In the genomic region with DNA sequence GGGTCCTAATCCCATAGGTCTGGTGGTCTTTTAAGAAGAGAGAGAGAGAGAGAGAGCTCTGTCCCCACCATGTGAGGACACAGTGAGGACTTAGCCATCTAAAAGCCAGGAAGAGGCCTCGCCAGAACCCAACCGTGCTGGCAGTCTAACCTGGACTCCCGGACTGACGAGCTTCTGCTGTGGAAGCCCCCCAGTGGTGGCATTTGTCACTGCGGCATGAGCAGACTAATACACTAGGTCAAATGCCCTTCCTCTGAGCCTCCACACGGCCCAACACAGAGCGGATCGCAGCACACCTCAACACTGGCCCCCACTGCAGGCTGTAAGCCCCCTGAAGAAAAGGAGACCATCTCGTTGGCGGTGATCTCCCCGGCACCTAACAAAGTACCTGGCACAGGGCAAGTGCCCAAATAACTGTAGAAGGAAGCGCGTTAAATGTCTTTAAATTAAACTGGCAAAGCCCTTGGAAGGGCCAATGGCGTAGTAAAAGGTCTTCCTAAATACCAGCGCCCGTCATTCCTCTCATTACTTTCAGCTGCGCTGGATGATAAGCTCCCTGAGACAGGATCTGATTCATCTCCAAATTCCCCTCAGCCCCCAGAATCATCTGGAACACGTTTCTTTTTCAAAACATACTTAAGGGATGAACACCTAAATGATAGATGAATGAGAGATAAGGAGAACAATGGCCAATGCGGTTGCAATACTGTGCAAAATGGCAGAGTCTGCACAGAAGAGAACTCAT, we compare ENCODE assay signal across 1 cellular context.
TF ChIP-seq lines count a peak whose summit lies in the region.

No MANE protein-coding gene starts in this region.

TF ChIP-seq in HepG2, 621 proteins besides CTCF, POLR2A, EP300 and RAD21 (continued from another document and continues in another):
- TF ChIP-seq, protein P1, sequence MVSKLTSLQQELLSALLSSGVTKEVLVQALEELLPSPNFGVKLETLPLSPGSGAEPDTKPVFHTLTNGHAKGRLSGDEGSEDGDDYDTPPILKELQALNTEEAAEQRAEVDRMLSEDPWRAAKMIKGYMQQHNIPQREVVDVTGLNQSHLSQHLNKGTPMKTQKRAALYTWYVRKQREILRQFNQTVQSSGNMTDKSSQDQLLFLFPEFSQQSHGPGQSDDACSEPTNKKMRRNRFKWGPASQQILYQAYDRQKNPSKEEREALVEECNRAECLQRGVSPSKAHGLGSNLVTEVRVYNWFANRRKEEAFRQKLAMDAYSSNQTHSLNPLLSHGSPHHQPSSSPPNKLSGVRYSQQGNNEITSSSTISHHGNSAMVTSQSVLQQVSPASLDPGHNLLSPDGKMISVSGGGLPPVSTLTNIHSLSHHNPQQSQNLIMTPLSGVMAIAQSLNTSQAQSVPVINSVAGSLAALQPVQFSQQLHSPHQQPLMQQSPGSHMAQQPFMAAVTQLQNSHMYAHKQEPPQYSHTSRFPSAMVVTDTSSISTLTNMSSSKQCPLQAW (CRISPR knock-in tag; IDR thresholded peaks at IDR 0.05), result peak; percentile 34; the same call in 1 of the 2 replicates
- TF ChIP-seq IRF2 (CRISPR knock-in tag; IDR thresholded peaks at IDR 0.05) (peak; percentile 22; the same call in 1 of the 2 replicates), ZNF468 (CRISPR knock-in tag; IDR thresholded peaks at IDR 0.05) (no peak), ZNF451 (CRISPR knock-in tag; IDR thresholded peaks at IDR 0.05) (no peak), NFYB (CRISPR knock-in tag; IDR thresholded peaks at IDR 0.05) (no peak), RXRB (CRISPR knock-in tag; IDR thresholded peaks at IDR 0.05; ENCODE audit: borderline replicate concordance) (peak; percentile 29; the same call in 1 of the 2 replicates), RFX5 (IDR thresholded peaks at IDR 0.05; ENCODE audit: low read depth, low read length) (no peak), ZNF589 (CRISPR knock-in tag; conservative IDR thresholded peaks at IDR 0.05) (no peak), ZFYVE20 (CRISPR knock-in tag; IDR thresholded peaks at IDR 0.05; ENCODE audit: borderline replicate concordance, low read depth) (no peak), MED13 (CRISPR knock-in tag; IDR thresholded peaks at IDR 0.05) (no peak), RCOR2 (CRISPR knock-in tag; IDR thresholded peaks at IDR 0.05) (no peak), ZNF772 (CRISPR knock-in tag; IDR thresholded peaks at IDR 0.05) (no peak), CHCHD3 (CRISPR knock-in tag; IDR thresholded peaks at IDR 0.05) (no peak), ZNF703 (CRISPR knock-in tag; IDR thresholded peaks at IDR 0.05; ENCODE audit: borderline replicate concordance) (no peak), SMC3 (IDR thresholded peaks at IDR 0.05; ENCODE audit: low read length) (peak; percentile 73), SMAD9 (CRISPR knock-in tag; IDR thresholded peaks at IDR 0.05) (no peak), U2AF2 (IDR thresholded peaks at IDR 0.05; ENCODE audit: low read depth, low read length) (no peak), ZBTB38 (CRISPR knock-in tag; IDR thresholded peaks at IDR 0.05) (no peak), MBD4 (IDR thresholded peaks at IDR 0.05; ENCODE audit: borderline replicate concordance, low read length) (no peak), HMGA1 (CRISPR knock-in tag; conservative IDR thresholded peaks at IDR 0.05) (no peak), SRY (CRISPR knock-in tag; IDR thresholded peaks at IDR 0.05) (no peak), ZNF17 (CRISPR knock-in tag; IDR thresholded peaks at IDR 0.05) (no peak), XRCC5 (optimal IDR thresholded peaks at IDR 0.05; ENCODE audit: low read length) (peak; percentile 74), PAF1 (CRISPR knock-in tag; IDR thresholded peaks at IDR 0.05) (no peak), MAZ (IDR thresholded peaks at IDR 0.05; ENCODE audit: borderline replicate concordance, low read depth, low read length) (no peak), MAZ (CRISPR knock-in tag; IDR thresholded peaks at IDR 0.05; ENCODE audit: low read depth) (0 out of 2 replicates have a peak, but pooled peaks have one; percentile 24), ZFP82 (CRISPR knock-in tag; IDR thresholded peaks at IDR 0.05; ENCODE audit: borderline replicate concordance) (no peak), ZFP36 (IDR thresholded peaks at IDR 0.05; ENCODE audit: borderline replicate concordance, low read depth, low read length, partially characterized antibody) (no peak), FIP1L1 (IDR thresholded peaks at IDR 0.05; ENCODE audit: borderline replicate concordance, insufficient read depth, low read depth, low read length) (no peak)
- TF ChIP-seq, protein P2, sequence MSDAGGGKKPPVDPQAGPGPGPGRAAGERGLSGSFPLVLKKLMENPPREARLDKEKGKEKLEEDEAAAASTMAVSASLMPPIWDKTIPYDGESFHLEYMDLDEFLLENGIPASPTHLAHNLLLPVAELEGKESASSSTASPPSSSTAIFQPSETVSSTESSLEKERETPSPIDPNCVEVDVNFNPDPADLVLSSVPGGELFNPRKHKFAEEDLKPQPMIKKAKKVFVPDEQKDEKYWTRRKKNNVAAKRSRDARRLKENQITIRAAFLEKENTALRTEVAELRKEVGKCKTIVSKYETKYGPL (CRISPR knock-in tag; IDR thresholded peaks at IDR 0.05), result no peak
- TF ChIP-seq, protein P3, sequence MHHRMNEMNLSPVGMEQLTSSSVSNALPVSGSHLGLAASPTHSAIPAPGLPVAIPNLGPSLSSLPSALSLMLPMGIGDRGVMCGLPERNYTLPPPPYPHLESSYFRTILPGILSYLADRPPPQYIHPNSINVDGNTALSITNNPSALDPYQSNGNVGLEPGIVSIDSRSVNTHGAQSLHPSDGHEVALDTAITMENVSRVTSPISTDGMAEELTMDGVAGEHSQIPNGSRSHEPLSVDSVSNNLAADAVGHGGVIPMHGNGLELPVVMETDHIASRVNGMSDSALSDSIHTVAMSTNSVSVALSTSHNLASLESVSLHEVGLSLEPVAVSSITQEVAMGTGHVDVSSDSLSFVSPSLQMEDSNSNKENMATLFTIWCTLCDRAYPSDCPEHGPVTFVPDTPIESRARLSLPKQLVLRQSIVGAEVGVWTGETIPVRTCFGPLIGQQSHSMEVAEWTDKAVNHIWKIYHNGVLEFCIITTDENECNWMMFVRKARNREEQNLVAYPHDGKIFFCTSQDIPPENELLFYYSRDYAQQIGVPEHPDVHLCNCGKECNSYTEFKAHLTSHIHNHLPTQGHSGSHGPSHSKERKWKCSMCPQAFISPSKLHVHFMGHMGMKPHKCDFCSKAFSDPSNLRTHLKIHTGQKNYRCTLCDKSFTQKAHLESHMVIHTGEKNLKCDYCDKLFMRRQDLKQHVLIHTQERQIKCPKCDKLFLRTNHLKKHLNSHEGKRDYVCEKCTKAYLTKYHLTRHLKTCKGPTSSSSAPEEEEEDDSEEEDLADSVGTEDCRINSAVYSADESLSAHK (CRISPR knock-in tag; IDR thresholded peaks at IDR 0.05; ENCODE audit: borderline replicate concordance), result no peak
- TF ChIP-seq, protein P4, sequence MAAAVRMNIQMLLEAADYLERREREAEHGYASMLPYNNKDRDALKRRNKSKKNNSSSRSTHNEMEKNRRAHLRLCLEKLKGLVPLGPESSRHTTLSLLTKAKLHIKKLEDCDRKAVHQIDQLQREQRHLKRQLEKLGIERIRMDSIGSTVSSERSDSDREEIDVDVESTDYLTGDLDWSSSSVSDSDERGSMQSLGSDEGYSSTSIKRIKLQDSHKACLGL (CRISPR knock-in tag; IDR thresholded peaks at IDR 0.05), result no peak
- TF ChIP-seq, protein P5, sequence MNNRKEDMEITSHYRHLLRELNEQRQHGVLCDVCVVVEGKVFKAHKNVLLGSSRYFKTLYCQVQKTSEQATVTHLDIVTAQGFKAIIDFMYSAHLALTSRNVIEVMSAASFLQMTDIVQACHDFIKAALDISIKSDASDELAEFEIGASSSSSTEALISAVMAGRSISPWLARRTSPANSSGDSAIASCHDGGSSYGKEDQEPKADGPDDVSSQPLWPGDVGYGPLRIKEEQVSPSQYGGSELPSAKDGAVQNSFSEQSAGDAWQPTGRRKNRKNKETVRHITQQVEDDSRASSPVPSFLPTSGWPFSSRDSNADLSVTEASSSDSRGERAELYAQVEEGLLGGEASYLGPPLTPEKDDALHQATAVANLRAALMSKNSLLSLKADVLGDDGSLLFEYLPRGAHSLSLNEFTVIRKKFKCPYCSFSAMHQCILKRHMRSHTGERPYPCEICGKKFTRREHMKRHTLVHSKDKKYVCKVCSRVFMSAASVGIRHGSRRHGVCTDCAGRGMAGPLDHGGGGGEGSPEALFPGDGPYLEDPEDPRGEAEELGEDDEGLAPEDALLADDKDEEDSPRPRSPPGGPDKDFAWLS (CRISPR knock-in tag; IDR thresholded peaks at IDR 0.05; ENCODE audit: borderline replicate concordance), result no peak
- TF ChIP-seq, protein P6, sequence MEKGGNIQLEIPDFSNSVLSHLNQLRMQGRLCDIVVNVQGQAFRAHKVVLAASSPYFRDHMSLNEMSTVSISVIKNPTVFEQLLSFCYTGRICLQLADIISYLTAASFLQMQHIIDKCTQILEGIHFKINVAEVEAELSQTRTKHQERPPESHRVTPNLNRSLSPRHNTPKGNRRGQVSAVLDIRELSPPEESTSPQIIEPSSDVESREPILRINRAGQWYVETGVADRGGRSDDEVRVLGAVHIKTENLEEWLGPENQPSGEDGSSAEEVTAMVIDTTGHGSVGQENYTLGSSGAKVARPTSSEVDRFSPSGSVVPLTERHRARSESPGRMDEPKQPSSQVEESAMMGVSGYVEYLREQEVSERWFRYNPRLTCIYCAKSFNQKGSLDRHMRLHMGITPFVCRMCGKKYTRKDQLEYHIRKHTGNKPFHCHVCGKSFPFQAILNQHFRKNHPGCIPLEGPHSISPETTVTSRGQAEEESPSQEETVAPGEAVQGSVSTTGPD (CRISPR knock-in tag; IDR thresholded peaks at IDR 0.05), result no peak
- TF ChIP-seq, protein P7, sequence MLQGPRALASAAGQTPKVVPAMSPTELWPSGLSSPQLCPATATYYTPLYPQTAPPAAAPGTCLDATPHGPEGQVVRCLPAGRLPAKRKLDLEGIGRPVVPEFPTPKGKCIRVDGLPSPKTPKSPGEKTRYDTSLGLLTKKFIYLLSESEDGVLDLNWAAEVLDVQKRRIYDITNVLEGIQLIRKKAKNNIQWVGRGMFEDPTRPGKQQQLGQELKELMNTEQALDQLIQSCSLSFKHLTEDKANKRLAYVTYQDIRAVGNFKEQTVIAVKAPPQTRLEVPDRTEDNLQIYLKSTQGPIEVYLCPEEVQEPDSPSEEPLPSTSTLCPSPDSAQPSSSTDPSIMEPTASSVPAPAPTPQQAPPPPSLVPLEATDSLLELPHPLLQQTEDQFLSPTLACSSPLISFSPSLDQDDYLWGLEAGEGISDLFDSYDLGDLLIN (CRISPR knock-in tag; IDR thresholded peaks at IDR 0.05; ENCODE audit: borderline replicate concordance), result no peak
- TF ChIP-seq, protein P8, sequence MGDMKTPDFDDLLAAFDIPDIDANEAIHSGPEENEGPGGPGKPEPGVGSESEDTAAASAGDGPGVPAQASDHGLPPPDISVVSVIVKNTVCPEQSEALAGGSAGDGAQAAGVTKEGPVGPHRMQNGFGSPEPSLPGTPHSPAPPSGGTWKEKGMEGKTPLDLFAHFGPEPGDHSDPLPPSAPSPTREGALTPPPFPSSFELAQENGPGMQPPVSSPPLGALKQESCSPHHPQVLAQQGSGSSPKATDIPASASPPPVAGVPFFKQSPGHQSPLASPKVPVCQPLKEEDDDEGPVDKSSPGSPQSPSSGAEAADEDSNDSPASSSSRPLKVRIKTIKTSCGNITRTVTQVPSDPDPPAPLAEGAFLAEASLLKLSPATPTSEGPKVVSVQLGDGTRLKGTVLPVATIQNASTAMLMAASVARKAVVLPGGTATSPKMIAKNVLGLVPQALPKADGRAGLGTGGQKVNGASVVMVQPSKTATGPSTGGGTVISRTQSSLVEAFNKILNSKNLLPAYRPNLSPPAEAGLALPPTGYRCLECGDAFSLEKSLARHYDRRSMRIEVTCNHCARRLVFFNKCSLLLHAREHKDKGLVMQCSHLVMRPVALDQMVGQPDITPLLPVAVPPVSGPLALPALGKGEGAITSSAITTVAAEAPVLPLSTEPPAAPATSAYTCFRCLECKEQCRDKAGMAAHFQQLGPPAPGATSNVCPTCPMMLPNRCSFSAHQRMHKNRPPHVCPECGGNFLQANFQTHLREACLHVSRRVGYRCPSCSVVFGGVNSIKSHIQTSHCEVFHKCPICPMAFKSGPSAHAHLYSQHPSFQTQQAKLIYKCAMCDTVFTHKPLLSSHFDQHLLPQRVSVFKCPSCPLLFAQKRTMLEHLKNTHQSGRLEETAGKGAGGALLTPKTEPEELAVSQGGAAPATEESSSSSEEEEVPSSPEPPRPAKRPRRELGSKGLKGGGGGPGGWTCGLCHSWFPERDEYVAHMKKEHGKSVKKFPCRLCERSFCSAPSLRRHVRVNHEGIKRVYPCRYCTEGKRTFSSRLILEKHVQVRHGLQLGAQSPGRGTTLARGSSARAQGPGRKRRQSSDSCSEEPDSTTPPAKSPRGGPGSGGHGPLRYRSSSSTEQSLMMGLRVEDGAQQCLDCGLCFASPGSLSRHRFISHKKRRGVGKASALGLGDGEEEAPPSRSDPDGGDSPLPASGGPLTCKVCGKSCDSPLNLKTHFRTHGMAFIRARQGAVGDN (CRISPR knock-in tag; IDR thresholded peaks at IDR 0.05), result peak; percentile 48
- TF ChIP-seq, protein P9, sequence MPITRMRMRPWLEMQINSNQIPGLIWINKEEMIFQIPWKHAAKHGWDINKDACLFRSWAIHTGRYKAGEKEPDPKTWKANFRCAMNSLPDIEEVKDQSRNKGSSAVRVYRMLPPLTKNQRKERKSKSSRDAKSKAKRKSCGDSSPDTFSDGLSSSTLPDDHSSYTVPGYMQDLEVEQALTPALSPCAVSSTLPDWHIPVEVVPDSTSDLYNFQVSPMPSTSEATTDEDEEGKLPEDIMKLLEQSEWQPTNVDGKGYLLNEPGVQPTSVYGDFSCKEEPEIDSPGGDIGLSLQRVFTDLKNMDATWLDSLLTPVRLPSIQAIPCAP (CRISPR knock-in tag; IDR thresholded peaks at IDR 0.05; ENCODE audit: low read depth), result no peak
- TF ChIP-seq, protein P10, sequence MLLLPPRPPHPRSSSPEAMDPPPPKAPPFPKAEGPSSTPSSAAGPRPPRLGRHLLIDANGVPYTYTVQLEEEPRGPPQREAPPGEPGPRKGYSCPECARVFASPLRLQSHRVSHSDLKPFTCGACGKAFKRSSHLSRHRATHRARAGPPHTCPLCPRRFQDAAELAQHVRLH (CRISPR knock-in tag; IDR thresholded peaks at IDR 0.05; ENCODE audit: borderline replicate concordance, low read depth), result no peak
- TF ChIP-seq, protein P11, sequence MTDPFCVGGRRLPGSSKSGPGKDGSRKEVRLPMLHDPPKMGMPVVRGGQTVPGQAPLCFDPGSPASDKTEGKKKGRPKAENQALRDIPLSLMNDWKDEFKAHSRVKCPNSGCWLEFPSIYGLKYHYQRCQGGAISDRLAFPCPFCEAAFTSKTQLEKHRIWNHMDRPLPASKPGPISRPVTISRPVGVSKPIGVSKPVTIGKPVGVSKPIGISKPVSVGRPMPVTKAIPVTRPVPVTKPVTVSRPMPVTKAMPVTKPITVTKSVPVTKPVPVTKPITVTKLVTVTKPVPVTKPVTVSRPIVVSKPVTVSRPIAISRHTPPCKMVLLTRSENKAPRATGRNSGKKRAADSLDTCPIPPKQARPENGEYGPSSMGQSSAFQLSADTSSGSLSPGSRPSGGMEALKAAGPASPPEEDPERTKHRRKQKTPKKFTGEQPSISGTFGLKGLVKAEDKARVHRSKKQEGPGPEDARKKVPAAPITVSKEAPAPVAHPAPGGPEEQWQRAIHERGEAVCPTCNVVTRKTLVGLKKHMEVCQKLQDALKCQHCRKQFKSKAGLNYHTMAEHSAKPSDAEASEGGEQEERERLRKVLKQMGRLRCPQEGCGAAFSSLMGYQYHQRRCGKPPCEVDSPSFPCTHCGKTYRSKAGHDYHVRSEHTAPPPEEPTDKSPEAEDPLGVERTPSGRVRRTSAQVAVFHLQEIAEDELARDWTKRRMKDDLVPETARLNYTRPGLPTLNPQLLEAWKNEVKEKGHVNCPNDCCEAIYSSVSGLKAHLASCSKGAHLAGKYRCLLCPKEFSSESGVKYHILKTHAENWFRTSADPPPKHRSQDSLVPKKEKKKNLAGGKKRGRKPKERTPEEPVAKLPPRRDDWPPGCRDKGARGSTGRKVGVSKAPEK (CRISPR knock-in tag; IDR thresholded peaks at IDR 0.05; ENCODE audit: borderline replicate concordance), result no peak
